Comparison of ENCODE assay signal across 20 cellular contexts in genomic region chr12:128459067-128459466, GRCh38.
"Had no signal": no experiment of that assay in that cellular context is flagged by ENCODE, and none has a peak within 500 bp of the region (broad histone marks: within the 10 kb centered on the region; RNA-seq: fewer than 3 reads in every experiment).

No MANE protein-coding gene starts in this region.

- ATAC-seq: effector memory CD8-positive, alpha-beta T cell; gastroesophageal sphincter; left colon; left ventricle myocardium superior; psoas muscle; sciatic nerve; stimulated activated memory B cell treated with anti-CD40 and anti-IgM and Interleukin-4, amounts not matched to agents 10 μg/mL and 1 μg/mL and 100 μg/mL, for 72 hours had no signal

- H3K4me1 ChIP-seq: esophagus squamous epithelium, gastroesophageal sphincter, psoas muscle, spleen, testis, transverse colon had no signal

- DNase-seq: effector memory CD8-positive, alpha-beta T cell; esophagus squamous epithelium; foreskin fibroblast; glutamatergic neuron; left colon; left ventricle myocardium superior; mesenchymal stem cell; naive B cell; psoas muscle; retina; spleen; stimulated activated CD4-positive, alpha-beta T cell treated with anti-CD3 and anti-CD28 coated beads, Interleukin-15, amount 100 ng/mL, for 24 hours; stimulated activated CD4-positive, alpha-beta T cell treated with anti-CD3 and anti-CD28 coated beads, Interleukin-1b, Interleukin-23, amount 100 ng/mL, for 48 hours; stimulated activated CD4-positive, alpha-beta T cell treated with anti-CD3 and anti-CD28 coated beads, Interleukin-4, amount 100 ng/mL, for 24 hours; testis; transverse colon had no signal

- H3K27ac ChIP-seq: esophagus squamous epithelium, gastroesophageal sphincter, psoas muscle, spleen, testis, transverse colon had no signal

- H3K36me3 ChIP-seq: esophagus squamous epithelium, gastroesophageal sphincter, spleen, transverse colon had no signal

- H3K9me3 ChIP-seq: psoas muscle, testis, transverse colon had no signal

- H3K27me3 ChIP-seq: esophagus squamous epithelium, gastroesophageal sphincter, spleen, testis, transverse colon had no signal

- H3K4me3 ChIP-seq: esophagus squamous epithelium, gastroesophageal sphincter, lung, psoas muscle, spleen, testis, transverse colon had no signal
